28 cellular contexts compared by ENCODE assay signal in genomic region chr18:13240060-13240725, GRCh38. TPM values are rescaled to one million over a fixed set of nuclear protein-coding genes. Genes with fewer than 3 reads are reported as not detected.
A peak's percentile ranks its signal among the peaks of the same experiment; 100 is the strongest.
DNase-seq lines count a peak whose midpoint lies in the region; ATAC-seq, FAIRE-seq and TF ChIP-seq lines count a peak whose summit lies in the region.
"Had no signal": no experiment of that assay in that cellular context is flagged by ENCODE, and none has a peak within 500 bp of the region (broad histone marks: within the 10 kb centered on the region; RNA-seq: fewer than 3 reads in every experiment).

No MANE protein-coding gene starts in this region.

- no peaks in the 10 kb centered on the region for H3K79me2 ChIP-seq in H1 (ENCODE audit: control insufficient read depth in 1 of 2, insufficient read depth in 2 of 2, low read length in 2 of 2)
- no peaks in the 10 kb centered on the region for H3K79me2 ChIP-seq in MM.1S (ENCODE audit: low read length)

- no peak overlapping the region for H3K4me3 ChIP-seq in heart left ventricle
- no peak overlapping the region for H3K4me3 ChIP-seq in H1 (ENCODE audit: extremely low read depth in 1 of 4, insufficient read depth in 2 of 4, low read depth in 3 of 4, low read length in 4 of 4)
- H3K4me3 ChIP-seq in naive thymus-derived CD4-positive, alpha-beta T cell (ENCODE audit: low read length) = no peak overlapping the region
- no peak overlapping the region for H3K4me3 ChIP-seq in gastroesophageal sphincter
- no peak overlapping the region for H3K4me3 ChIP-seq in MM.1S (ENCODE audit: low read length)
- H3K4me3 ChIP-seq: adrenal gland, SK-N-MC, stomach, thyroid gland had no signal

- H4K20me1 ChIP-seq in H1 (replicated peaks in 1 of 2; ENCODE audit: control insufficient read depth in 1 of 2, insufficient read depth in 2 of 2, low read length in 2 of 2) (no peaks in the 10 kb centered on the region), MM.1S (ENCODE audit: insufficient read depth, low read length) (no peaks in the 10 kb centered on the region)

- H3K9ac ChIP-seq in H1 (replicated peaks in 1 of 4; ENCODE audit: extremely low read depth in 1 of 4, low read depth in 3 of 4, low read length in 3 of 4) = no peak overlapping the region
- H3K9ac ChIP-seq in MM.1S (ENCODE audit: low read length) = no peak overlapping the region

- no peak for TF ChIP-seq RAD21 in H1 (IDR thresholded peaks at IDR 0.05 in 1 of 2, conservative IDR thresholded peaks at IDR 0.05 in 1 of 2; ENCODE audit: low read depth in 2 of 2, low read length in 2 of 2)

- H3K36me3 ChIP-seq in heart left ventricle = peaks cover 0 to 4% (median 0%) of the 10 kb centered on the region in 9 donors
- H3K36me3 ChIP-seq in H1 (ENCODE audit: control insufficient read depth in 2 of 4, insufficient read depth in 4 of 4, low read length in 3 of 4) = no peaks in the 10 kb centered on the region
- no peaks in the 10 kb centered on the region for H3K36me3 ChIP-seq in naive thymus-derived CD4-positive, alpha-beta T cell (ENCODE audit: control insufficient read depth in 2 of 3, insufficient read depth in 3 of 3, low read length in 3 of 3)
- peaks cover 0 to 5% of the 10 kb centered on the region in 2 donors for H3K36me3 ChIP-seq in gastroesophageal sphincter
- H3K36me3 ChIP-seq in MM.1S (replicated peaks; ENCODE audit: insufficient read depth, low read length) = no peaks in the 10 kb centered on the region
- H3K36me3 ChIP-seq: adrenal gland, BE2C, stomach, thyroid gland had no signal

- H3K27ac ChIP-seq in heart left ventricle = no peak overlapping the region
- H3K27ac ChIP-seq in H1 (ENCODE audit: low read depth, low read length) = no peak overlapping the region
- H3K27ac ChIP-seq in naive thymus-derived CD4-positive, alpha-beta T cell (ENCODE audit: low read depth, low read length) = no peak overlapping the region
- H3K27ac ChIP-seq in gastroesophageal sphincter = no peak overlapping the region
- H3K27ac ChIP-seq in MM.1S (ENCODE audit: low read length) = no peak overlapping the region
- H3K27ac ChIP-seq: adrenal gland, SK-N-MC, stomach, thyroid gland had no signal

- no peak overlapping the region for H3K56ac ChIP-seq in H1 (replicated peaks; ENCODE audit: insufficient read length, low read depth, low read length)

- no peak for FAIRE-seq in H1 (lab: Jason Lieb, UNC)
- FAIRE-seq: endothelial cell of umbilical vein, frontal cortex, G401.6 had no signal

- peaks cover 18% of the 10 kb centered on the region for H3K27me3 Mint-ChIP-seq in osteocyte (ENCODE audit: unreplicated experiment)
- H3K27me3 Mint-ChIP-seq in naive thymus-derived CD4-positive, alpha-beta T cell = no peaks in the 10 kb centered on the region

- H3K27me3 ChIP-seq in heart left ventricle (no peaks in the 10 kb centered on the region), H1 (replicated peaks in 1 of 4; ENCODE audit: control insufficient read depth in 3 of 4, extremely low read depth in 1 of 4, insufficient read depth in 3 of 4, low read length in 3 of 4) (no peaks in the 10 kb centered on the region), gastroesophageal sphincter (no peaks in the 10 kb centered on the region), MM.1S (replicated peaks; ENCODE audit: insufficient read depth, low read length) (no peaks in the 10 kb centered on the region)
- no peaks in the 10 kb centered on the region for H3K27me3 ChIP-seq in naive thymus-derived CD4-positive, alpha-beta T cell (ENCODE audit: control insufficient read depth in 2 of 2, insufficient read depth in 2 of 2, low read length in 2 of 2)
- H3K27me3 ChIP-seq: adrenal gland, BE2C, stomach, thyroid gland had no signal

- H3K4me1 ChIP-seq in heart left ventricle (peaks cover 0 to 41% (median 8%) of the 10 kb centered on the region in 12 donors), H1 (replicated peaks in 1 of 4; ENCODE audit: control insufficient read depth in 3 of 4, insufficient read depth in 4 of 4, low read length in 3 of 4) (peaks cover 0 to 8% (median 0%) of the 10 kb centered on the region in 4 experiments; a peak in 2 of 7 replicates), gastroesophageal sphincter (peaks cover 0 to 55% (median 24%) of the 10 kb centered on the region in 3 donors), MM.1S (ENCODE audit: low read length) (no peaks in the 10 kb centered on the region)
- H3K4me1 ChIP-seq in naive thymus-derived CD4-positive, alpha-beta T cell (ENCODE audit: control insufficient read depth in 2 of 2, insufficient read depth in 2 of 2, low read length in 2 of 2) = no peaks in the 10 kb centered on the region
- H3K4me1 ChIP-seq: BE2C had no signal

- H2BK15ac ChIP-seq in H1 (ENCODE audit: low read length) = peak overlapping the region; percentile 97; the same call in 1 of the 2 replicates

- H3K79me1 ChIP-seq in H1 (ENCODE audit: low read depth, low read length) = no peaks in the 10 kb centered on the region

- H3K14ac ChIP-seq in H1 (ENCODE audit: insufficient read length) = no peak overlapping the region

- intact Hi-C loops in cardiac septum (cut with DNase I) = no loop called here
- intact Hi-C loops in heart left ventricle (cut with DNase I) = no loop called here
- intact Hi-C loops in naive thymus-derived CD4-positive, alpha-beta T cell (cut with micrococcal nuclease) = no loop called here

- H4K5ac ChIP-seq in H1 (ENCODE audit: insufficient read length, low read depth, low read length) = peak overlapping the region; percentile 36

- H3K9me2 ChIP-seq in MM.1S (replicated peaks; ENCODE audit: insufficient read depth, low read length) = no peaks in the 10 kb centered on the region

- no peak overlapping the region for H3K4me3 Mint-ChIP-seq in osteocyte (ENCODE audit: unreplicated experiment)
- no peak overlapping the region for H3K4me3 Mint-ChIP-seq in naive thymus-derived CD4-positive, alpha-beta T cell
- H3K4me3 Mint-ChIP-seq: memory B cell had no signal

- no peak overlapping the region for H2BK20ac ChIP-seq in H1 (ENCODE audit: low read length)

- CTCF ChIA-PET in H1 (lab: Charles Lee; ENCODE audit: partially characterized antibody) = interaction anchor here (0.6 to 1.6 kb wide), 2 partner anchors 390 to 508 kb away, joined by 3 to 5 read pairs; no protein-coding TSS in a partner anchor
- CTCF ChIA-PET in naive thymus-derived CD4-positive, alpha-beta T cell (lab: Charles Lee) = no interaction called here

- H4K8ac ChIP-seq in H1 (ENCODE audit: extremely low read depth, insufficient read depth, low read length) = no peak overlapping the region; the same call in 1 of the 2 replicates

- WGBS in heart left ventricle, 4 donors = 92 to 97% (median 96%) methylated on average over 14 to 15 of the region's 15 CpGs
- 95% methylated on average over 11 of the region's 15 CpGs; no CpG with 5 or more reads in 1 of the 2 experiments for WGBS in H1 (ENCODE audit: extremely low coverage in 1 of 2, insufficient coverage in 1 of 2, insufficient read length in 1 of 2, insufficient replicate concordance in 2 of 2, low coverage in 1 of 2, low lambda C conversion rate in 2 of 2, missing lambda C conversion rate in 1 of 2), 2 experiments
- 89 to 97% methylated on average over 5 to 14 of the region's 15 CpGs for WGBS in gastroesophageal sphincter (ENCODE audit: low coverage in 1 of 2), 2 donors

- H2AK5ac ChIP-seq in H1 (ENCODE audit: low read depth, low read length) = 0 out of 2 replicates have a peak overlapping the region, but pooled peaks have one; percentile 65

- H3K18ac ChIP-seq in H1 (ENCODE audit: extremely low read depth, low read length) = no peak overlapping the region; the same call in 1 of the 2 replicates

- H3K4me1 Mint-ChIP-seq in osteocyte (ENCODE audit: unreplicated experiment) = peaks cover 1% of the 10 kb centered on the region
- peaks cover 0 to 14% (median 0%) of the 10 kb centered on the region in 7 donors for H3K4me1 Mint-ChIP-seq in naive thymus-derived CD4-positive, alpha-beta T cell
- H3K4me1 Mint-ChIP-seq: memory B cell had no signal

- no peak overlapping the region for H4K91ac ChIP-seq in H1 (replicated peaks; ENCODE audit: insufficient read length, low read length)

- DNase-seq in cardiac septum (ENCODE audit: low spot score) (peak; percentile 53), heart left ventricle (no peak), H1 (ENCODE audit: low read depth in 1 of 2, low spot score in 2 of 2) (no peak), osteocyte (ENCODE audit: extremely low spot score, unreplicated experiment) (peak; percentile 74), MM.1S (no peak)
- no peak for DNase-seq in naive thymus-derived CD4-positive, alpha-beta T cell
- DNase-seq: activated naive CD4-positive, alpha-beta T cell; BE2C; Kasumi-1; NCI-H1436 treated with DMSO at 0.1 percent for 48 hours; NCI-H2081 treated with DMSO at 0.1 percent for 48 hours; NCI-H2227 treated with DMSO at 0.1 percent for 48 hours; NCI-H526 treated with DMSO at 0.1 percent for 48 hours; NK-92 treated with Interleukin-12 subunit alpha and Interleukin-12 subunit beta, amount 100 ng/mL, for 24 hours; PC-3; right cardiac atrium; stimulated activated CD4-positive, alpha-beta T cell treated with anti-CD3 and anti-CD28 coated beads, Interleukin-12 subunit alpha, Interleukin-12 subunit beta, amount 100 ng/mL, for 4 hours; stimulated activated CD4-positive, alpha-beta T cell treated with anti-CD3 and anti-CD28 coated beads, Interleukin-2, amount 100 ng/mL, for 48 hours; stomach; thyroid gland had no signal

- H3K23me2 ChIP-seq in H1 (ENCODE audit: low read depth, low read length) = peaks cover 12% of the 10 kb centered on the region; the same call in 1 of the 2 replicates

- peak overlapping the region; percentile 66 for H2BK120ac ChIP-seq in H1 (replicated peaks; ENCODE audit: low read depth, low read length)

- ATAC-seq in heart left ventricle = no peak
- no peak for ATAC-seq in naive thymus-derived CD4-positive, alpha-beta T cell
- ATAC-seq in HG03460 (IDR thresholded peaks at IDR 0.05; ENCODE audit: unreplicated experiment) = no peak
- ATAC-seq in gastroesophageal sphincter = no peak
- ATAC-seq: PC-3, right cardiac atrium had no signal

- no peaks in the 10 kb centered on the region for H3F3A ChIP-seq in MM.1S (ENCODE audit: insufficient read depth, low read length)

- H3K27ac Mint-ChIP-seq in osteocyte (ENCODE audit: unreplicated experiment) = no peak overlapping the region
- peak overlapping the region in 1 of 9 donors; percentile 6 for H3K27ac Mint-ChIP-seq in naive thymus-derived CD4-positive, alpha-beta T cell
- H3K27ac Mint-ChIP-seq: memory B cell had no signal

- H2AFZ ChIP-seq in H1 (ENCODE audit: low read length) (no peak overlapping the region), MM.1S (ENCODE audit: low read length) (no peak overlapping the region)

- H2BK12ac ChIP-seq in H1 (ENCODE audit: low read depth, low read length) = no peak overlapping the region

- no peaks in the 10 kb centered on the region for H3K9me3 Mint-ChIP-seq in osteocyte (ENCODE audit: unreplicated experiment)
- peaks cover 0 to 5% (median 0%) of the 10 kb centered on the region in 11 donors for H3K9me3 Mint-ChIP-seq in naive thymus-derived CD4-positive, alpha-beta T cell

- no peak overlapping the region for H3K23ac ChIP-seq in H1 (ENCODE audit: insufficient read length)

- no peak for TF ChIP-seq CTCF in heart left ventricle (IDR thresholded peaks at IDR 0.05)
- no peak for TF ChIP-seq CTCF in H1 (IDR thresholded peaks at IDR 0.05; ENCODE audit: control extremely low read depth in 1 of 3, insufficient read depth in 1 of 3, low read depth in 1 of 3, low read length in 3 of 3)
- no peak for TF ChIP-seq CTCF in osteocyte (IDR thresholded peaks at IDR 0.05)
- TF ChIP-seq CTCF in gastroesophageal sphincter (IDR thresholded peaks at IDR 0.05) = no peak
- TF ChIP-seq CTCF in MM.1S (IDR thresholded peaks at IDR 0.05; ENCODE audit: low read length) = no peak

- H2BK5ac ChIP-seq in H1 (ENCODE audit: low read depth, low read length) = 0 out of 2 replicates have a peak overlapping the region, but pooled peaks have one; percentile 60

- H3K4me2 ChIP-seq in H1 (ENCODE audit: insufficient read depth in 1 of 2, low read depth in 2 of 2, low read length in 2 of 2) (no peak overlapping the region), MM.1S (ENCODE audit: low read depth, low read length) (no peak overlapping the region)

- POLR2A ChIA-PET in H1 (lab: Charles Lee; ENCODE audit: partially characterized antibody) = interaction anchor here (0.6 kb wide), 1 partner anchor 206 kb away, joined by 3 read pairs; no protein-coding TSS in a partner anchor
- POLR2A ChIA-PET in naive thymus-derived CD4-positive, alpha-beta T cell (lab: Charles Lee) = interaction anchor here (0.6 kb wide), 1 partner anchor 35 kb away, joined by 5 read pairs; no protein-coding TSS in a partner anchor

- H3K9me3 ChIP-seq in heart left ventricle = no peaks in the 10 kb centered on the region
- no peaks in the 10 kb centered on the region for H3K9me3 ChIP-seq in H1 (ENCODE audit: insufficient read depth in 2 of 2, low read depth in 1 of 2, low read length in 1 of 2)
- no peaks in the 10 kb centered on the region for H3K9me3 ChIP-seq in naive thymus-derived CD4-positive, alpha-beta T cell (ENCODE audit: control insufficient read depth in 2 of 3, low read length in 3 of 3)
- no peaks in the 10 kb centered on the region for H3K9me3 ChIP-seq in gastroesophageal sphincter
- no peaks in the 10 kb centered on the region for H3K9me3 ChIP-seq in MM.1S (replicated peaks; ENCODE audit: insufficient read depth, low read length)
- H3K9me3 ChIP-seq: adrenal gland, BE2C, stomach, thyroid gland had no signal

- H3K36me3 Mint-ChIP-seq in osteocyte (ENCODE audit: unreplicated experiment) = no peaks in the 10 kb centered on the region
- peaks cover 0 to 8% (median 5%) of the 10 kb centered on the region in 5 donors for H3K36me3 Mint-ChIP-seq in naive thymus-derived CD4-positive, alpha-beta T cell

- peak overlapping the region; percentile 42 for H3K4ac ChIP-seq in H1 (replicated peaks; ENCODE audit: insufficient read length, low read depth, low read length)

- no peak for TF ChIP-seq EP300 in H1 (IDR thresholded peaks at IDR 0.05; ENCODE audit: borderline replicate concordance in 1 of 2, low read depth in 2 of 2, low read length in 2 of 2)
- no peak for TF ChIP-seq EP300 in gastroesophageal sphincter (IDR thresholded peaks at IDR 0.05)

- no peak for TF ChIP-seq POLR2A in heart left ventricle (IDR thresholded peaks at IDR 0.05)
- no peak for TF ChIP-seq POLR2A in H1 (IDR thresholded peaks at IDR 0.05; ENCODE audit: control extremely low read depth in 1 of 2, low read depth in 2 of 2, low read length in 2 of 2)
- TF ChIP-seq POLR2A in gastroesophageal sphincter (IDR thresholded peaks at IDR 0.05) = no peak

RNA-seq across cellular contexts. Expression of gene LDLRAD4, which starts 21.6 kb away (rescaled TPM):
- total RNA-seq in cardiac septum (23.3 TPM), heart left ventricle (10 to 100 TPM; 25.2 to 44.0 (median 34.0) TPM), osteocyte (18.7 and 20.4 TPM in 2 replicates), gastroesophageal sphincter (10 to 100 TPM; 28.1 to 85.9 (median 55.2) TPM)
- polyA plus RNA-seq in heart left ventricle (10 to 100 TPM; 10.4 to 14.6 TPM), H1 (2011; rRNA removed) (0.77 and 1.1 TPM in 2 replicates)
- total RNA-seq in H1 (2021; fragmentation: NEBNext Ultra II Directional; extraction: Animal tissue kit (Norgen Biotek cat#: 25700)) = 1.2 and 1.4 TPM in 2 replicates
- 0.88 TPM for polyA plus RNA-seq in H1 (2011; cell fraction: cytosol; rRNA removed)
- 1.6 TPM for polyA plus RNA-seq in H1 (2011; cell fraction: nucleus; rRNA removed)
- polyA plus RNA-seq in H1 (2012, experiment 1 of 2) = 0.51 to 0.81 TPM (median 0.66 TPM) in 4 replicates
- polyA plus RNA-seq in H1 (2012, experiment 2 of 2) = 0.22 TPM
- 0.57 TPM for polyA plus RNA-seq in H1 (2013, experiment 1 of 2)
- polyA plus RNA-seq in H1 (2013, experiment 2 of 2) = 0.46 TPM
- 0.68 and 1.8 TPM in 2 replicates for polyA minus RNA-seq in H1 (2011; rRNA and poly(A)+ RNA removed)
- 1.0 TPM for polyA minus RNA-seq in H1 (2011; cell fraction: cytosol; rRNA and poly(A)+ RNA removed)
- polyA minus RNA-seq in H1 (2011; cell fraction: nucleus; rRNA and poly(A)+ RNA removed) = 4.1 TPM
- 10 to 100 TPM; 33.4 to 84.3 (median 60.1) TPM for total RNA-seq in naive thymus-derived CD4-positive, alpha-beta T cell
- 10 to 100 TPM; 13.0 to 19.5 TPM for polyA plus RNA-seq in naive thymus-derived CD4-positive, alpha-beta T cell
- total RNA-seq: PC-3 had no signal

Comparison
In these comparisons a context has a peak if more than half of its experiments do, and no peak if none do; other contexts are left out.
1. DNase-seq: peak in cardiac septum (single experiment) and osteocyte (single experiment); none in heart left ventricle (0 of 5), H1 (0 of 2), naive thymus-derived CD4-positive, alpha-beta T cell (0 of 9) and MM.1S (single experiment).